In the genomic region with DNA sequence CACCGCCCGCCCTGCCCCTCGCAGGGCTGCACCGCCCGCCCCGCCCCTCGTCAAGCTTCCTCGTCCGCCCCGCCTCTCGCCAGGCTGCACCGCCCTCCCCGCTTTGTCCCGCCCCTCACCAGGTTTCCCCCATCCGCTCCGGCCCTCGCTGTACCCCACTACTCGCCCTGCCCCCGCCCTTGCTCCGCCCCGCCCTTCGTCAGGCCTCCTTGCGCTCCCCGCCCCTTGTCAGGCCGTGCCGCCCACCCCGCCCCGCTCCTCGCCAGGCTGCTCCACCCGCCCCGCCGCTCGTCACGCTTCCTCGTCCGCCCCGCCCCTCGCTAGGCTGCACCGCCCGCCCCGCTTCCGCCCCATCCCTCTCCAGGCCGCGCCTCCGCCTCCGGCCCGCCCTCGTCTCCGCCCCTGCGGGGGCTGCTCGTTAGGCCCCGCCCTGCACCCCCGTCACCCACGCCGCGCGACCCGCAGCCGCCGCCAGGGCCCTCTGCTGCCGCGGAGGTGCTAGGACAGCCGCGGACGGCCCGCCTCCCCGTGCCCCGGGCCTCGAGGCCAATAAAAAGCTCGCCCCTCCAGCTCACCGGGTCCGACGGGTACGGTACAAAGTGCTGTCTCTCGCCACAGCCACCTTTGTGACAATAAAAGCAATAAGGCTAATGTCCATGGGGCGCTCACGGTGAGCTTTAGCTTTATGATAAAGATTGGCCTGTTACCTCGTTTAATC, we compare ENCODE assay signal across 8 cellular contexts. TPM values are rescaled to one million over a fixed set of nuclear protein-coding genes. Genes with fewer than 3 reads are reported as not detected.
A peak's percentile ranks its signal among the peaks of the same experiment; 100 is the strongest.
DNase-seq lines count a peak whose midpoint lies in the region; ATAC-seq and TF ChIP-seq lines count a peak whose summit lies in the region.

No MANE protein-coding gene starts in this region.

- H3K27me3 ChIP-seq in H9 (ENCODE audit: insufficient read depth, low read length) (no peaks in the 10 kb centered on the region), RWPE2 (ENCODE audit: insufficient read depth, poor library complexity, severe bottlenecking) (peaks cover 3% of the 10 kb centered on the region), neural cell (ENCODE audit: insufficient read depth, low read depth, low read length) (no peaks in the 10 kb centered on the region)

- no peak overlapping the region for H3K23ac ChIP-seq in H9 (ENCODE audit: insufficient read length, low read depth, low read length)

- peaks cover 12 to 19% of the 10 kb centered on the region in 2 experiments for H3K4me1 Mint-ChIP-seq in H9
- H3K4me1 Mint-ChIP-seq in stimulated activated naive CD8-positive, alpha-beta T cell treated with anti-CD3 and anti-CD28 coated beads, Interleukin-15, Interleukin-2, amounts not matched to agents 100 ng/mL and 50 ng/mL, for 24 hours (ENCODE audit: low read depth): peaks cover 16% of the 10 kb centered on the region

- no peak overlapping the region for H3K56ac ChIP-seq in H9 (ENCODE audit: insufficient read length, low read depth, low read length)

- no peak overlapping the region for H3K14ac ChIP-seq in H9 (ENCODE audit: insufficient read depth, low read length)

- no peak overlapping the region for H3K27ac ChIP-seq in H9 (ENCODE audit: insufficient read length, low read depth, low read length)
- peak overlapping the region; percentile 68 for H3K27ac ChIP-seq in RWPE2 (ENCODE audit: poor library complexity, severe bottlenecking)
- peak overlapping the region; percentile 51 for H3K27ac ChIP-seq in neural cell (ENCODE audit: low read length)

- peak overlapping the region; percentile 80 to 95 for H3K4me3 Mint-ChIP-seq in H9
- peak overlapping the region; percentile 70 for H3K4me3 Mint-ChIP-seq in stimulated activated naive CD8-positive, alpha-beta T cell treated with anti-CD3 and anti-CD28 coated beads, Interleukin-15, Interleukin-2, amounts not matched to agents 100 ng/mL and 50 ng/mL, for 24 hours

- H3K27ac Mint-ChIP-seq in H9: peak overlapping the region in 1 of 3 experiments; percentile 48; a peak in 1 of 7 replicates
- peak overlapping the region; percentile 76 for H3K27ac Mint-ChIP-seq in stimulated activated naive CD8-positive, alpha-beta T cell treated with anti-CD3 and anti-CD28 coated beads, Interleukin-15, Interleukin-2, amounts not matched to agents 100 ng/mL and 50 ng/mL, for 24 hours

- DNase-seq in ELR (ENCODE audit: low read depth): peak; percentile 96
- DNase-seq in H9: peak; percentile 96
- peak; percentile 96 for DNase-seq in LoVo (ENCODE audit: low spot score)
- DNase-seq in RWPE2 (ENCODE audit: low spot score): peak; percentile 95
- peak; percentile 99 for DNase-seq in activated effector memory CD4-positive, alpha-beta T cell treated with Interleukin-2 at 50 U/mL for 16 hours
- DNase-seq in fibroblast of the aortic adventitia (ENCODE audit: low read depth): peak; percentile 96

- H2BK12ac ChIP-seq in H9 (ENCODE audit: insufficient read length, low read depth, low read length): no peak overlapping the region

- no peak overlapping the region for H3T11ph ChIP-seq in H9 (ENCODE audit: low read length)

- H2BK120ac ChIP-seq in H9 (ENCODE audit: low read depth, low read length, poor library complexity, severe bottlenecking): no peak overlapping the region

- H4K8ac ChIP-seq in H9 (replicated peaks; ENCODE audit: insufficient read length, low read depth, low read length): no peak overlapping the region

- H3K23me2 ChIP-seq in H9 (ENCODE audit: insufficient read length, low read depth, low read length, poor library complexity, severe bottlenecking): peaks cover 7% of the 10 kb centered on the region

- H3K79me1 ChIP-seq in H9 (ENCODE audit: insufficient read depth, low read depth, low read length, poor library complexity, severe bottlenecking): no peaks in the 10 kb centered on the region

- H3K79me2 ChIP-seq in H9 (ENCODE audit: insufficient read depth, low read length): no peaks in the 10 kb centered on the region
- H3K79me2 ChIP-seq in neural cell (replicated peaks; ENCODE audit: insufficient read depth, low read length): no peaks in the 10 kb centered on the region

- H2AFZ ChIP-seq in H9 (ENCODE audit: low read length) (no peak overlapping the region), neural cell (ENCODE audit: low read depth, low read length) (peak overlapping the region; percentile 77)

- no peaks in the 10 kb centered on the region; a peak in 1 of 5 replicates for H3K9me3 Mint-ChIP-seq in H9
- no peaks in the 10 kb centered on the region for H3K9me3 Mint-ChIP-seq in stimulated activated naive CD8-positive, alpha-beta T cell treated with anti-CD3 and anti-CD28 coated beads, Interleukin-15, Interleukin-2, amounts not matched to agents 100 ng/mL and 50 ng/mL, for 24 hours

- H3K27me3 Mint-ChIP-seq in H9 (ENCODE audit: low read depth): peaks cover 3% of the 10 kb centered on the region; the same call in 1 of the 2 replicates
- no peaks in the 10 kb centered on the region for H3K27me3 Mint-ChIP-seq in stimulated activated naive CD8-positive, alpha-beta T cell treated with anti-CD3 and anti-CD28 coated beads, Interleukin-15, Interleukin-2, amounts not matched to agents 100 ng/mL and 50 ng/mL, for 24 hours

- TF ChIP-seq CTCF in H9 (conservative IDR thresholded peaks at IDR 0.05): peak; percentile 63
- peak; percentile 76 for TF ChIP-seq CTCF in RWPE2 (IDR thresholded peaks at IDR 0.05; ENCODE audit: poor library complexity, severe bottlenecking)
- TF ChIP-seq CTCF in fibroblast of the aortic adventitia (IDR thresholded peaks at IDR 0.05; ENCODE audit: insufficient read depth, low read length): peak; percentile 42
- peak; percentile 90 for TF ChIP-seq CTCF in neural cell (IDR thresholded peaks at IDR 0.05; ENCODE audit: poor library complexity, severe bottlenecking)

- peak; percentile 45 for TF ChIP-seq EP300 in neural cell (conservative IDR thresholded peaks at IDR 0.05; ENCODE audit: poor library complexity, severe bottlenecking)

- H3K4me3 ChIP-seq in RWPE2 (ENCODE audit: severe bottlenecking): peak overlapping the region; percentile 31
- peak overlapping the region; percentile 48 for H3K4me3 ChIP-seq in fibroblast of the aortic adventitia (ENCODE audit: low read depth, low read length)
- peak overlapping the region; percentile 51 for H3K4me3 ChIP-seq in neural cell (ENCODE audit: low read length)

- H2BK20ac ChIP-seq in H9 (ENCODE audit: low read depth, low read length, poor library complexity, severe bottlenecking): no peak overlapping the region

- H3K9me2 ChIP-seq in neural cell (ENCODE audit: insufficient read depth, low read length): no peaks in the 10 kb centered on the region

- H3K18ac ChIP-seq in H9 (ENCODE audit: insufficient read length, low read depth, low read length): peak overlapping the region; percentile 52

- peaks cover 4% of the 10 kb centered on the region for H3F3A ChIP-seq in neural cell (ENCODE audit: insufficient read depth, low read length, poor library complexity, severe bottlenecking)

- H3K4me1 ChIP-seq in H9 (ENCODE audit: insufficient read depth, low read length) (no peaks in the 10 kb centered on the region), RWPE2 (ENCODE audit: insufficient read depth, poor library complexity, severe bottlenecking) (no peaks in the 10 kb centered on the region)

- no peaks in the 10 kb centered on the region for H4K20me1 ChIP-seq in H9 (ENCODE audit: control insufficient read depth, insufficient read depth, insufficient read length)
- H4K20me1 ChIP-seq in neural cell (ENCODE audit: insufficient read depth): no peaks in the 10 kb centered on the region

- no peak overlapping the region for H3K4ac ChIP-seq in H9 (ENCODE audit: low read depth, low read length)

- no peak overlapping the region for H2BK15ac ChIP-seq in H9 (ENCODE audit: low read depth, low read length)

- H2BK5ac ChIP-seq in H9 (ENCODE audit: insufficient read length, low read length): no peak overlapping the region

- peak; percentile 73 for ATAC-seq in RWPE2 (ENCODE audit: low read depth)

- H3K9ac ChIP-seq in H9 (ENCODE audit: extremely low read depth, insufficient read length, low read length) (no peak overlapping the region), neural cell (ENCODE audit: low read length) (peak overlapping the region; percentile 51)

- H3K36me3 ChIP-seq in RWPE2 (ENCODE audit: low read depth): peaks cover 20% of the 10 kb centered on the region
- no peaks in the 10 kb centered on the region for H3K36me3 ChIP-seq in neural cell (ENCODE audit: insufficient read depth, low read length)

- no peak overlapping the region for H4K5ac ChIP-seq in H9 (ENCODE audit: insufficient read length, low read depth, low read length)

- TF ChIP-seq RAD21 in neural cell (conservative IDR thresholded peaks at IDR 0.05): peak; percentile 74

- H4K91ac ChIP-seq in H9 (ENCODE audit: insufficient read length, low read depth, low read length): no peak overlapping the region

- peaks cover 21 to 31% (median 27%) of the 10 kb centered on the region in 3 experiments; a peak in 6 of 7 replicates for H3K36me3 Mint-ChIP-seq in H9 (ENCODE audit: insufficient read depth in 1 of 3, low read depth in 3 of 3)
- H3K36me3 Mint-ChIP-seq in stimulated activated naive CD8-positive, alpha-beta T cell treated with anti-CD3 and anti-CD28 coated beads, Interleukin-15, Interleukin-2, amounts not matched to agents 100 ng/mL and 50 ng/mL, for 24 hours (ENCODE audit: low read depth): peaks cover 22% of the 10 kb centered on the region

- H2AK5ac ChIP-seq in H9 (ENCODE audit: insufficient read length, low read length): no peak overlapping the region

- no CpG with 5 or more reads among the region's 78 CpGs for WGBS in H9 (ENCODE audit: extremely low coverage, insufficient read length, low lambda C conversion rate)

- no peaks in the 10 kb centered on the region for H3K9me3 ChIP-seq in H9 (ENCODE audit: control insufficient read depth, low read depth, low read length)
- H3K9me3 ChIP-seq in RWPE2 (ENCODE audit: severe bottlenecking): no peaks in the 10 kb centered on the region
- no peaks in the 10 kb centered on the region for H3K9me3 ChIP-seq in neural cell (ENCODE audit: low read length)

- H3K4me2 ChIP-seq in H9 (ENCODE audit: insufficient read depth, insufficient read length, low read length) (peak overlapping the region; percentile 50), neural cell (ENCODE audit: low read length) (no peak overlapping the region)

RNA-seq across cellular contexts. Expression of a gene that starts 0.6 kb away (rescaled TPM):
- total RNA-seq in H9 (2021) (60.9 and 63.5 TPM in 2 replicates), fibroblast of the aortic adventitia (ENCODE audit: low replicate concordance) (33.2 and 55.0 TPM in 2 replicates)
- 11.9 and 16.7 TPM in 2 replicates for polyA plus RNA-seq in neural cell
- 8.2 and 9.7 TPM in 2 replicates for polyA minus RNA-seq in neural cell

RNA-seq across cellular contexts. Expression of a gene that starts 29.9 kb away (rescaled TPM):
- total RNA-seq in H9 (2021) (3.0 and 4.6 TPM in 2 replicates), fibroblast of the aortic adventitia (ENCODE audit: low replicate concordance) (3.3 and 4.7 TPM in 2 replicates)
- not detected in 2 replicates for polyA plus RNA-seq in neural cell
- not detected in 2 replicates for polyA minus RNA-seq in neural cell

RNA-seq across cellular contexts. Expression of a gene that starts 46.4 kb away (rescaled TPM):
- total RNA-seq in H9 (2021): 23.7 and 25.2 TPM in 2 replicates
- total RNA-seq in fibroblast of the aortic adventitia (ENCODE audit: low replicate concordance): 22.7 and 36.1 TPM in 2 replicates
- 58.3 and 87.6 TPM in 2 replicates for polyA plus RNA-seq in neural cell
- 24.7 and 28.7 TPM in 2 replicates for polyA minus RNA-seq in neural cell

RNA-seq across cellular contexts. Expression of a gene that starts 55.7 kb away (rescaled TPM):
- total RNA-seq in H9 (2021) (not detected in 2 replicates), fibroblast of the aortic adventitia (ENCODE audit: low replicate concordance) (not detected in 2 replicates)
- not detected in 2 replicates for polyA plus RNA-seq in neural cell
- not detected in 2 replicates for polyA minus RNA-seq in neural cell
